ENCODE assay signal across 17 cellular contexts in the genomic region with DNA sequence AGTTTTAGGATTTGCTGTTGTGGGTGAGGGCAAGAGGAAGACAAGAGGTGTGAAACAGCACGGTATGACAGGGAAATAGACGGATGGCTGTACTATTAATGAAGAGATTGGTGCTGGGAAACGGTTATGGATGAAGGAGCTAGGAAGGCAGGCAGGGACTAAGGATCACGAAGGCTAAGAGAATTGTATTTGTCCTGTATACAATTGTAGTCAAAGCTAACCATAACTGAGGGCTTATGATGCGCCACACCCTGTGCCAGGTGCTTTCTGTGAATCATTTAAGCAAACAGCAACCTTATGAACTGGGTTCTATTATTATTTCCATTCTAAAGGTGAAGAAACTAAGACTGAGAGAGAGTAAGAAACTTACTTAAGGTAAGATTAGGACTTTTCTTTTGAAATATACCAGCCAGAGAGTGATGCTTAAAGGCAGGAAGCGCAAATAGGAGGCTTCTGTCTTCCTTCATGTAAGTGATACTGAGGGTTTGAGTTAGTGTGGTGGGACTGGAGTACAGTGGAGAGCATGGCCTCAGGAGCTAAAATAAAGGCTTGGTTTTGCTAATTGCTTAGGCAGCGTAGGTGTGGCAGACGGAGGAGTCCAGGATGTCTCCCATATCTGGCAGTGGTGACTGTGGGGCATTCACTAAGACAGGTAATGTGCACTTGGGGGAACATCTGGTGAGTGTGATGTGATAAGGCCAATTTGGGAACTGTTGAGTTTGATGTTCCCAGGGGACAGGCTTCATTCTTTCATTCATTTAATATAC.
DNase-seq lines count a peak whose midpoint lies in the region; ATAC-seq, FAIRE-seq and TF ChIP-seq lines count a peak whose summit lies in the region.
"Had no signal": no experiment of that assay in that cellular context is flagged by ENCODE, and none has a peak within 500 bp of the region (broad histone marks: within the 10 kb centered on the region; RNA-seq: fewer than 3 reads in every experiment).

No MANE protein-coding gene starts in this region.

- no peaks in the 10 kb centered on the region for H3K27me3 ChIP-seq in Karpas-422 (ENCODE audit: low read length)
- H3K27me3 ChIP-seq in mammary epithelial cell (ENCODE audit: insufficient read depth, low read length): no peaks in the 10 kb centered on the region
- H3K27me3 ChIP-seq: vagina had no signal

- H3K79me2 ChIP-seq in Karpas-422 (ENCODE audit: low read length) (peaks cover 10% of the 10 kb centered on the region; the same call in 1 of the 2 replicates), mammary epithelial cell (ENCODE audit: insufficient read depth, low read length) (no peaks in the 10 kb centered on the region)

- H2AFZ ChIP-seq in Karpas-422 (ENCODE audit: low read length) (no peak overlapping the region), mammary epithelial cell (ENCODE audit: low read depth, low read length) (no peak overlapping the region)

- FAIRE-seq in A549 (lab: Jason Lieb, UNC): no peak
- no peak for FAIRE-seq in frontal cortex (lab: Jason Lieb, UNC)
- FAIRE-seq: GM12891 had no signal

- no peaks in the 10 kb centered on the region for H4K20me1 ChIP-seq in Karpas-422 (ENCODE audit: insufficient read depth, low read depth, low read length)
- H4K20me1 ChIP-seq in mammary epithelial cell (ENCODE audit: insufficient read depth, low read length): no peaks in the 10 kb centered on the region

- no peak overlapping the region for H3K9ac ChIP-seq in Karpas-422 (ENCODE audit: low read length)
- no peak overlapping the region for H3K9ac ChIP-seq in mammary epithelial cell (ENCODE audit: insufficient read depth, low read length)

- no peak for TF ChIP-seq EP300 in A549 (IDR thresholded peaks at IDR 0.05)

- no peak overlapping the region for H3K4me3 ChIP-seq in A549
- no peak overlapping the region for H3K4me3 ChIP-seq in Karpas-422 (ENCODE audit: low read length)
- no peak overlapping the region for H3K4me3 ChIP-seq in mammary epithelial cell (replicated peaks in 1 of 3; ENCODE audit: insufficient read depth in 1 of 3, low read depth in 2 of 3, low read length in 3 of 3)
- H3K4me3 ChIP-seq: vagina had no signal

- ATAC-seq in A549: 0 out of 6 replicates have a peak, but pooled peaks of 1 of the 2 experiments have one; percentile 30
- ATAC-seq in left colon: peak; percentile 96
- ATAC-seq in HG02642 (IDR thresholded peaks at IDR 0.05; ENCODE audit: poor library complexity, unreplicated experiment): no peak

- H3K4me1 ChIP-seq in A549 (peaks cover 10% of the 10 kb centered on the region), Karpas-422 (ENCODE audit: low read length) (peaks cover 31% of the 10 kb centered on the region), mammary epithelial cell (ENCODE audit: insufficient read depth, low read length) (peaks cover 8% of the 10 kb centered on the region)
- H3K4me1 ChIP-seq: vagina had no signal

- CTCF ChIA-PET in A549 (lab: Yijun Ruan, JAX): interaction anchor here (0.9 to 1.6 kb wide), 4 partner anchors 34 to 194 kb away, joined by 3 read pairs; no protein-coding TSS in a partner anchor
- CTCF ChIA-PET in mammary epithelial cell (lab: Charles Lee; ENCODE audit: low non-redundant PET): interaction anchor here (0.7 kb wide), 1 partner anchor 56 kb away, joined by 3 read pairs; no protein-coding TSS in a partner anchor

- H3K27ac ChIP-seq in A549 (no peak overlapping the region), Karpas-422 (ENCODE audit: low read length) (no peak overlapping the region), mammary epithelial cell (ENCODE audit: insufficient read depth, low read depth, low read length) (no peak overlapping the region), substantia nigra (ENCODE audit: low read depth, low read length, poor library complexity, severe bottlenecking) (no peak overlapping the region)
- H3K27ac ChIP-seq: vagina had no signal

- H3K36me3 ChIP-seq in Karpas-422 (ENCODE audit: insufficient read depth, low read length) (no peaks in the 10 kb centered on the region), mammary epithelial cell (ENCODE audit: insufficient read depth, low read length) (no peaks in the 10 kb centered on the region)
- H3K36me3 ChIP-seq: vagina had no signal

- TF ChIP-seq CTCF in A549 (IDR thresholded peaks at IDR 0.05) (no peak), mammary epithelial cell (conservative IDR thresholded peaks at IDR 0.05 in 1 of 2, IDR thresholded peaks at IDR 0.05 in 1 of 2; ENCODE audit: extremely low read depth in 1 of 2, insufficient read depth in 1 of 2, low read depth in 1 of 2, low read length in 2 of 2) (no peak)

- WGBS in A549 (ENCODE audit: missing lambda C conversion rate): 80% methylated on average over 8 of the region's 8 CpGs
- 84% methylated on average over 8 of the region's 8 CpGs for WGBS in mammary epithelial cell (ENCODE audit: low coverage, missing lambda C conversion rate)

- no peak for TF ChIP-seq POLR2A in A549 (IDR thresholded peaks at IDR 0.05; ENCODE audit: low read length)

- H3K9me2 ChIP-seq in Karpas-422 (replicated peaks; ENCODE audit: insufficient read depth, low read length): no peaks in the 10 kb centered on the region

- H3K4me2 ChIP-seq in A549 (peak overlapping the region; percentile 22; the same call in 1 of the 3 replicates), Karpas-422 (ENCODE audit: low read depth, low read length, poor library complexity, severe bottlenecking) (peak overlapping the region; percentile 18), mammary epithelial cell (ENCODE audit: insufficient read depth, low read depth, low read length) (no peak overlapping the region)

- POLR2A ChIA-PET in A549 (lab: Yijun Ruan, JAX): no interaction called here

- dilution Hi-C loops in mammary epithelial cell (cut with HindIII; ENCODE audit: low sequenced_read_pairs): no loop called here

- no TSS peak for BruUV-seq in mammary epithelial cell (replicated peaks; lab: Mats Ljungman, UMichigan)

- H3K9me3 ChIP-seq in A549: no peaks in the 10 kb centered on the region
- H3K9me3 ChIP-seq in Karpas-422 (ENCODE audit: low read length): no peaks in the 10 kb centered on the region
- H3K9me3 ChIP-seq in mammary epithelial cell (replicated peaks; ENCODE audit: insufficient read depth, low read length): no peaks in the 10 kb centered on the region
- H3K9me3 ChIP-seq: vagina had no signal

- DNase-seq in A549 (ENCODE audit: low read depth in 1 of 2, low spot score in 1 of 2) (no peak), Karpas-422 (no peak), mammary epithelial cell (peak; percentile 52), left colon (peak; percentile 76), substantia nigra (lab: John Stamatoyannopoulos, UW) (no peak), frontal cortex (ENCODE audit: low spot score in 2 of 2) (no peak)
- DNase-seq in activated effector memory CD4-positive, alpha-beta T cell treated with anti-CD3 and anti-CD28 coated beads, Interleukin-2, amount 50 U/mL, for 16 hours: no peak
- DNase-seq: activated CD4-positive, alpha-beta T cell treated with anti-CD3 and anti-CD28 coated beads, Interleukin-2, amount 50 U/mL, for 4 hours; GOT3; KG1; kidney glomerular epithelial cell; NCI-H1105; NCI-H226; SW 1271 had no signal

- TF ChIP-seq RAD21 in A549 (conservative IDR thresholded peaks at IDR 0.05 in 1 of 2, IDR thresholded peaks at IDR 0.05 in 1 of 2): no peak

- intact Hi-C loops in mammary epithelial cell (cut with micrococcal nuclease) (no loop called here), left colon (cut with DNase I, micrococcal nuclease) (no loop called here)

- in situ Hi-C loops in mammary epithelial cell (cut with MboI; ENCODE audit: low sequenced_read_pairs in 2 of 2): no loop called here

TF ChIP-seq in A549, 52 proteins besides CTCF, POLR2A, EP300 and RAD21:
- TF ChIP-seq HOXA7 (CRISPR knock-in tag; IDR thresholded peaks at IDR 0.05) (no peak), NFE2L2 (conservative IDR thresholded peaks at IDR 0.05; ENCODE audit: low read length) (no peak)

Comparison
In these comparisons a context has a peak if more than half of its experiments do, and no peak if none do; other contexts are left out.
1. DNase-seq: peak in mammary epithelial cell (single experiment) and left colon (2 of 2); none in A549 (0 of 2), Karpas-422 (single experiment), activated effector memory CD4-positive, alpha-beta T cell treated with anti-CD3 and anti-CD28 coated beads, Interleukin-2, amount 50 U/mL, for 16 hours (single experiment), substantia nigra (0 of 49) and frontal cortex (0 of 2).